13 cellular contexts compared by ENCODE assay signal in genomic region chr12:94721173-94721572, GRCh38.
DNase-seq lines count a peak whose midpoint lies in the region; ATAC-seq and TF ChIP-seq lines count a peak whose summit lies in the region.
"Had no signal": no experiment of that assay in that cellular context is flagged by ENCODE, and none has a peak within 500 bp of the region (broad histone marks: within the 10 kb centered on the region; RNA-seq: fewer than 3 reads in every experiment).

No MANE protein-coding gene starts in this region.

- no peak overlapping the region for H3K27ac Mint-ChIP-seq in CD8-positive, alpha-beta memory T cell
- H3K27ac Mint-ChIP-seq: naive thymus-derived CD8-positive, alpha-beta T cell had no signal

- H3K4me3 ChIP-seq in GM12865 (ENCODE audit: low read depth, low read length) = no peak overlapping the region
- H3K4me3 ChIP-seq in CD8-positive, alpha-beta memory T cell (ENCODE audit: low read length) = no peak overlapping the region
- H3K4me3 ChIP-seq: SJSA1 had no signal

- no peaks in the 10 kb centered on the region for H3K9me3 ChIP-seq in CD8-positive, alpha-beta memory T cell (ENCODE audit: low read length)
- H3K9me3 ChIP-seq: SJSA1 had no signal

- CTCF ChIA-PET in CD8-positive, alpha-beta memory T cell (lab: Charles Lee) = no interaction called here

- no peaks in the 10 kb centered on the region for H3K9me3 Mint-ChIP-seq in CD8-positive, alpha-beta memory T cell
- H3K9me3 Mint-ChIP-seq: central memory CD8-positive, alpha-beta T cell; naive thymus-derived CD8-positive, alpha-beta T cell had no signal

- peak; percentile 78 for DNase-seq in GM12865 (ENCODE audit: low read depth)
- peak; percentile 38 for DNase-seq in NOMO-1 treated with dmso at 0.1 percent for 144 hours (lab: John Stamatoyannopoulos, UW; ENCODE audit: unreplicated experiment)
- DNase-seq in DMS 273 treated with DMSO at 0.1 percent for 48 hours (lab: John Stamatoyannopoulos, UW) = no peak
- no peak for DNase-seq in DMS153 (lab: John Stamatoyannopoulos, UW)
- DNase-seq in NCI-H1417 (lab: John Stamatoyannopoulos, UW) = no peak
- no peak for DNase-seq in CD8-positive, alpha-beta memory T cell
- DNase-seq: glutamatergic neuron; naive thymus-derived CD8-positive, alpha-beta T cell; NCI-H187 treated with DMSO at 0.1 percent for 48 hours had no signal

- H3K27ac ChIP-seq in CD8-positive, alpha-beta memory T cell (ENCODE audit: low read depth, low read length) = no peak overlapping the region
- H3K27ac ChIP-seq: SJSA1 had no signal

- no peaks in the 10 kb centered on the region for H3K4me1 ChIP-seq in CD8-positive, alpha-beta memory T cell (ENCODE audit: insufficient read depth, low read length)
- H3K4me1 ChIP-seq: SJSA1 had no signal

- ATAC-seq in GM19455 (IDR thresholded peaks at IDR 0.05; ENCODE audit: unreplicated experiment) = peak; percentile 85
- peak; percentile 94 for ATAC-seq in HG02981 (IDR thresholded peaks at IDR 0.05; ENCODE audit: unreplicated experiment)
- ATAC-seq: naive thymus-derived CD8-positive, alpha-beta T cell had no signal

- H3K36me3 Mint-ChIP-seq in CD8-positive, alpha-beta memory T cell = no peaks in the 10 kb centered on the region
- H3K36me3 Mint-ChIP-seq: naive thymus-derived CD8-positive, alpha-beta T cell had no signal

- H3K27me3 ChIP-seq in CD8-positive, alpha-beta memory T cell (ENCODE audit: insufficient read depth, low read length, poor library complexity, severe bottlenecking) = no peaks in the 10 kb centered on the region
- H3K27me3 ChIP-seq: SJSA1 had no signal

- H3K36me3 ChIP-seq in CD8-positive, alpha-beta memory T cell (ENCODE audit: insufficient read depth, low read length) = no peaks in the 10 kb centered on the region
- H3K36me3 ChIP-seq: SJSA1 had no signal

- POLR2A ChIA-PET in CD8-positive, alpha-beta memory T cell (lab: Charles Lee) = no interaction called here

- H3K4me1 Mint-ChIP-seq in CD8-positive, alpha-beta memory T cell = peaks cover 0 to 1% (median 0%) of the 10 kb centered on the region in 3 donors

- TF ChIP-seq CTCF in GM12865 (IDR thresholded peaks at IDR 0.05; ENCODE audit: insufficient read depth, low read depth, low read length, missing control alignments) = no peak

- H3K27me3 Mint-ChIP-seq in CD8-positive, alpha-beta memory T cell = peaks cover 3 to 4% of the 10 kb centered on the region in 2 donors

- H3K4me3 Mint-ChIP-seq in CD8-positive, alpha-beta memory T cell = no peak overlapping the region
- H3K4me3 Mint-ChIP-seq: central memory CD8-positive, alpha-beta T cell; naive thymus-derived CD8-positive, alpha-beta T cell had no signal

Comparison
In these comparisons a context has a peak if more than half of its experiments do, and no peak if none do; other contexts are left out.
1. DNase-seq: peak in GM12865 (single experiment) and NOMO-1 treated with dmso at 0.1 percent for 144 hours (single experiment); none in DMS 273 treated with DMSO at 0.1 percent for 48 hours (single experiment), DMS153 (single experiment), NCI-H1417 (0 of 3) and CD8-positive, alpha-beta memory T cell (0 of 5).